Comparison of ENCODE assay signal across 33 cellular contexts in genomic region chr5:87076411-87076810, GRCh38.
"Had no signal": no experiment of that assay in that cellular context is flagged by ENCODE, and none has a peak within 500 bp of the region (broad histone marks: within the 10 kb centered on the region; RNA-seq: fewer than 3 reads in every experiment).

No MANE protein-coding gene starts in this region.

- DNase-seq: Karpas-422, Kasumi-1, MG63, MM.1S, MV-4-11, NCI-H1048, NCI-H1092, NCI-H1092 treated with DMSO at 0.1 percent for 48 hours, NCI-H1105, NCI-H1105 treated with DMSO at 0.1 percent for 48 hours, NCI-H1417, NCI-H1417 treated with DMSO at 0.1 percent for 48 hours, NCI-H1436, NCI-H1436 treated with DMSO at 0.1 percent for 48 hours, NCI-H146, NCI-H1694, NCI-H1694 treated with DMSO at 0.1 percent for 48 hours, NCI-H187, NCI-H187 treated with DMSO at 0.1 percent for 48 hours, NCI-H1930, NCI-H2029, NCI-H2029 treated with DMSO at 0.1 percent for 48 hours, NCI-H2081, NCI-H2081 treated with DMSO at 0.1 percent for 48 hours, NCI-H2107, NCI-H2171, NCI-H2171 treated with DMSO at 0.1 percent for 48 hours, NCI-H2227 treated with DMSO at 0.1 percent for 48 hours, NCI-H345, NCI-H446, NCI-H446 treated with DMSO at 0.1 percent for 48 hours, NCI-H510A, NCI-H510A treated with DMSO at 0.1 percent for 48 hours had no signal

- H3K27me3 ChIP-seq: MG63 had no signal

- H3K9me3 ChIP-seq: MG63 had no signal

- H3K4me3 ChIP-seq: MG63 had no signal

- H3K36me3 ChIP-seq: MG63 had no signal
